ENCODE assay signal across 11 cellular contexts in the genomic region with DNA sequence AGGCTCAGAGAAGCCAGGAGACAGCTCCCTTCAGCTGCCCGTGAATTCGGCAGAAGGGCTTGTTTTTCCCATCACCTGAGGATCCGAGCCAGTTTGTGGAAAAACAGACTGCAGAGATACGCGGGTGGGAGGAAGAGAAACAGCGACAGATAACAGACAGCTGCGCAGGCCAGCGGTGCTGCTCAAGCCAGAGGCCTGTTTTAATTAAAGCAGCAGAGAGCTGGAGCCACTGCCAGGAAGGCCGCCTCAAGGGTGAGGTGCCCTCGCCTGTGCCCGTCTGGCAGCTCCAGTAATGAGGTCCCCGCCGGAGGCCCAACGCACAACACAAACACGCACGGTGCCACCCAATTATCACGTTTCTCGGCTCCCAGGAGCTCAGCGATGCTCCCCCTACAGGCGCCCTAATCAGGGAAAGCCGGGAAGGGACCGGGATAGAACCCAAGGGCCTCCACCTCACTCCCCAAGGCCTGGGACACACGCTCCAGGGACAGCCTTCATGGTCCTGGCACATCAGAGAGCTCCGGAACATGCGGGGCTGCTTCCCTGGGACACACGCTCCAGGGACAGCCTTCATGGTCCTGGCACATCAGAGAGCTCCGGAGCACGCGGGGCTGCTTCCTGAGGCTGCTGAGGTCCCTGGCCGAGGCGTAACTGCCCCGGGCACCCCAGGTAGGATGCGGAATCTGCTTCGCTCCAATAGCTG.
A peak's percentile ranks its signal among the peaks of the same experiment; 100 is the strongest.
DNase-seq lines count a peak whose midpoint lies in the region; ATAC-seq and TF ChIP-seq lines count a peak whose summit lies in the region.
"Had no signal": no experiment of that assay in that cellular context is flagged by ENCODE, and none has a peak within 500 bp of the region (broad histone marks: within the 10 kb centered on the region; RNA-seq: fewer than 3 reads in every experiment).

No MANE protein-coding gene starts in this region.

- H3K36me3 ChIP-seq in BJ (ENCODE audit: control insufficient read depth, insufficient read depth, low read length) (no peaks in the 10 kb centered on the region), hepatocyte (replicated peaks; ENCODE audit: insufficient read depth, low read depth) (no peaks in the 10 kb centered on the region)

- DNase-seq in BJ (ENCODE audit: low read depth) (no peak), hepatocyte (ENCODE audit: low spot score) (no peak), osteocyte (ENCODE audit: extremely low spot score, unreplicated experiment) (no peak), NCI-H510A treated with DMSO at 0.1 percent for 48 hours (lab: John Stamatoyannopoulos, UW) (no peak)
- DNase-seq: activated CD8-positive, alpha-beta memory T cell treated with anti-CD3 and anti-CD28 coated beads, Interleukin-2, amount 10 ng/mL, durations not matched to agents 7 days and 5 days; Caco-2; dermis blood vessel endothelial cell had no signal

- H3K36me3 Mint-ChIP-seq in brain (peaks cover 10% of the 10 kb centered on the region), osteocyte (ENCODE audit: unreplicated experiment) (peaks cover 3% of the 10 kb centered on the region)

- TF ChIP-seq CTCF in BJ (IDR thresholded peaks at IDR 0.05; ENCODE audit: insufficient read depth, low read depth, low read length): peak; percentile 45
- TF ChIP-seq CTCF in brain (conservative IDR thresholded peaks at IDR 0.05): peak in 1 of 2 experiments; percentile 43
- no peak for TF ChIP-seq CTCF in hepatocyte (IDR thresholded peaks at IDR 0.05; ENCODE audit: poor library complexity)
- peak; percentile 26 for TF ChIP-seq CTCF in osteocyte (IDR thresholded peaks at IDR 0.05)

- WGBS in hepatocyte (ENCODE audit: low lambda C conversion rate, missing lambda C conversion rate): 81% methylated on average over 34 of the region's 34 CpGs

- no peak overlapping the region for H2AFZ ChIP-seq in hepatocyte

- H3K27me3 ChIP-seq in BJ (ENCODE audit: control insufficient read depth, insufficient read depth, low read length) (no peaks in the 10 kb centered on the region), hepatocyte (no peaks in the 10 kb centered on the region)

- ATAC-seq in GM19328 (IDR thresholded peaks at IDR 0.05; ENCODE audit: unreplicated experiment) (no peak), HG02884 (IDR thresholded peaks at IDR 0.05; ENCODE audit: unreplicated experiment) (no peak), HG03159 (IDR thresholded peaks at IDR 0.05; ENCODE audit: unreplicated experiment) (no peak)
- ATAC-seq: activated CD8-positive, alpha-beta memory T cell treated with anti-CD3 and anti-CD28 coated beads, Interleukin-2, amount 10 ng/mL, durations not matched to agents 7 days and 5 days had no signal

- H3K27me3 Mint-ChIP-seq in brain (no peaks in the 10 kb centered on the region), osteocyte (ENCODE audit: unreplicated experiment) (no peaks in the 10 kb centered on the region)
- H3K27me3 Mint-ChIP-seq: activated CD8-positive, alpha-beta memory T cell treated with anti-CD3 and anti-CD28 coated beads, Interleukin-2, amount 10 ng/mL, durations not matched to agents 7 days and 5 days had no signal

- POLR2A ChIA-PET in BJ (lab: Charles Lee): no interaction called here

- peak overlapping the region; percentile 42 to 93 (median 65) for H3K27ac Mint-ChIP-seq in brain
- H3K27ac Mint-ChIP-seq in osteocyte (ENCODE audit: unreplicated experiment): peak overlapping the region; percentile 82
- H3K27ac Mint-ChIP-seq: activated CD8-positive, alpha-beta memory T cell treated with anti-CD3 and anti-CD28 coated beads, Interleukin-2, amount 10 ng/mL, durations not matched to agents 7 days and 5 days had no signal

- peaks cover 14% of the 10 kb centered on the region for H3K4me1 ChIP-seq in hepatocyte (ENCODE audit: insufficient read depth)
- H3K4me1 ChIP-seq: Caco-2 had no signal

- CTCF ChIA-PET in BJ (lab: Yijun Ruan, JAX): interaction anchor here (0.9 to 1.7 kb wide), 6 partner anchors 16 to 333 kb away, joined by 3 to 8 read pairs (median 3); no protein-coding TSS in a partner anchor

- H3K9me3 Mint-ChIP-seq in brain: peaks cover 0 to 9% (median 4%) of the 10 kb centered on the region in 5 experiments
- no peaks in the 10 kb centered on the region for H3K9me3 Mint-ChIP-seq in osteocyte (ENCODE audit: unreplicated experiment)

- peak overlapping the region; percentile 61 for H3K4me2 ChIP-seq in hepatocyte

- H3K9me2 ChIP-seq in hepatocyte (replicated peaks; ENCODE audit: insufficient read depth): no peaks in the 10 kb centered on the region

- no peaks in the 10 kb centered on the region for H4K20me1 ChIP-seq in hepatocyte (ENCODE audit: insufficient read depth, poor library complexity, severe bottlenecking)

- no peaks in the 10 kb centered on the region for H3K79me2 ChIP-seq in hepatocyte

- H3K4me3 ChIP-seq in BJ (ENCODE audit: low read depth, low read length) (no peak overlapping the region), hepatocyte (no peak overlapping the region)

- no peaks in the 10 kb centered on the region for H3K9me3 ChIP-seq in hepatocyte (ENCODE audit: low read depth)
- H3K9me3 ChIP-seq: Caco-2 had no signal

- H3K4me3 Mint-ChIP-seq in brain (peak overlapping the region in 1 of 5 experiments; percentile 13), osteocyte (ENCODE audit: unreplicated experiment) (no peak overlapping the region)
- H3K4me3 Mint-ChIP-seq: activated CD8-positive, alpha-beta memory T cell treated with anti-CD3 and anti-CD28 coated beads, Interleukin-2, amount 10 ng/mL, durations not matched to agents 7 days and 5 days had no signal

- H3K27ac ChIP-seq in hepatocyte: peak overlapping the region; percentile 51

- H3K4me1 Mint-ChIP-seq in brain: peaks cover 23% of the 10 kb centered on the region
- peaks cover 31% of the 10 kb centered on the region for H3K4me1 Mint-ChIP-seq in osteocyte (ENCODE audit: unreplicated experiment)
